Comparison of ENCODE assay signal across 6 cellular contexts in the genomic region with DNA sequence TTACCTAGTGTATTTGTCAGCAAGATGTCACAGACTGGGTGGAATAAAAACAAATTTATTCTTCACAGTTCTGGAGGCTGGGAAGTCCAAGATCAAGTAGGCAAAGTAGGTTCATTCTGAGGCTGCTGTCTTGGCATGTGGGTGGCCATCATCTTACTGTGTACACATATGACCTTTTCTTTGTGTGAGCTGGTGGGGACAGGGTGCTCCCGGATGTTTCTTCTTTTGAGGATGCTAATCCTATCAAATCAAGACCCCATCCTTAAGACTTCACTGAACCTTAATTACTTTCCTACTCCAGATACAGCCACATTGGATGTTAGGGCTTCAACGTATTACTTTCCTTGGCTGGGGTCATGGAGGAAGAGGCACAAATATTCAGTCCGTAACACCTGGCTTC.
"Had no signal": no experiment of that assay in that cellular context is flagged by ENCODE, and none has a peak within 500 bp of the region (broad histone marks: within the 10 kb centered on the region; RNA-seq: fewer than 3 reads in every experiment).

No MANE protein-coding gene starts in this region.

- H3K9me3 Mint-ChIP-seq: H9 had no signal

- H3K4me3 ChIP-seq: GM23338 had no signal

- H3K36me3 Mint-ChIP-seq: IgD-negative memory B cell had no signal

- H3K4me1 Mint-ChIP-seq: GM23338, H9 had no signal

- H3K27me3 Mint-ChIP-seq: IgD-negative memory B cell had no signal

- H3K27ac ChIP-seq: HL-60 had no signal

- ATAC-seq: GM23338, HepG2 had no signal

- H3K27ac Mint-ChIP-seq: GM23338, H9, IgD-negative memory B cell had no signal

- H3K4me3 Mint-ChIP-seq: GM23338, H9, IgD-negative memory B cell had no signal

- H3K4me2 ChIP-seq: GM23338 had no signal

- DNase-seq: H9, HCEC 1CT had no signal

- H2AFZ ChIP-seq: GM23338 had no signal
